ENCODE assay signal across 9 cellular contexts in the genomic region with DNA sequence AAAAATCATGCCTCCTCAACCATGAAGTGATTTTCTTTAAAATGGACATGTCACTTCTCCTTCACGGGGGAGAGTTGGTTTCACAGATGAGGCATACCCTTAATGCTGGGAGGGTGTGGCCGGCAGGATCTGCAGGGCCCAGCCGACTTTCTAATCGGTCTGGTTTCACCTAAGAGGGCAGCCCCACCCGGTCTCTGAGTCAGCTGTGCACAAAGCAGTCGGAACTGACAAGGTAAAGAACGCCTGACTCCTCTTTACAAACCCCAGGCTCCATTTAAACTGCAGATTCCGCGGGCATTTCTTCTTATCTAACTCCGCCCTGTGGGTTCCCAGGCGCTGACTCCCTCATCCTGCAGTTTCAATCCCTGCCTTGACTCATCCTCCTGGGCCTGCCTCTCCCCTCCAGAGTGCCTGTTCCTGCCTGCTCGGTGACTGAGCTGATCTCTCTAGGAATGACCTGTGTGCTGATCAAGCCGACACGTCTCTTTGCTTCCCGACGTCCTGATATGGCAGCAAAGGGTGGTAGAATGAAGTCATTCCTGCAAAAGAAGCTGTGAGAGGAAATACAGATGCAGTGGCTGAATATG.
A peak's percentile ranks its signal among the peaks of the same experiment; 100 is the strongest.
DNase-seq lines count a peak whose midpoint lies in the region; ATAC-seq and TF ChIP-seq lines count a peak whose summit lies in the region.
"Had no signal": no experiment of that assay in that cellular context is flagged by ENCODE, and none has a peak within 500 bp of the region (broad histone marks: within the 10 kb centered on the region; RNA-seq: fewer than 3 reads in every experiment).

No MANE protein-coding gene starts in this region.

- H3K36me3 ChIP-seq in effector memory CD4-positive, alpha-beta T cell (ENCODE audit: control insufficient read depth, insufficient read depth, low read length): no peaks in the 10 kb centered on the region
- H3K36me3 ChIP-seq in CD8-positive, alpha-beta T cell (ENCODE audit: insufficient read depth, low read length): no peaks in the 10 kb centered on the region

- no peaks in the 10 kb centered on the region for H3K4me1 Mint-ChIP-seq in CD8-positive, alpha-beta T cell (ENCODE audit: low read depth)

- no peaks in the 10 kb centered on the region for H3K9me3 ChIP-seq in effector memory CD4-positive, alpha-beta T cell (ENCODE audit: control insufficient read depth, low read length)
- H3K9me3 ChIP-seq in CD8-positive, alpha-beta T cell (ENCODE audit: low read length): no peaks in the 10 kb centered on the region

- H3K27me3 ChIP-seq in effector memory CD4-positive, alpha-beta T cell (replicated peaks; ENCODE audit: control insufficient read depth, insufficient read depth, low read length, poor library complexity, severe bottlenecking): no peaks in the 10 kb centered on the region
- H3K27me3 ChIP-seq in CD8-positive, alpha-beta T cell (ENCODE audit: insufficient read depth, low read length): no peaks in the 10 kb centered on the region

- no peak overlapping the region for H3K27ac ChIP-seq in effector memory CD4-positive, alpha-beta T cell (ENCODE audit: insufficient read depth, low read length, poor library complexity, severe bottlenecking)
- no peak overlapping the region for H3K27ac ChIP-seq in CD8-positive, alpha-beta T cell (ENCODE audit: low read depth, low read length)
- H3K27ac ChIP-seq: SK-N-MC had no signal

- no peaks in the 10 kb centered on the region for H3K4me1 ChIP-seq in effector memory CD4-positive, alpha-beta T cell (ENCODE audit: control insufficient read depth, insufficient read depth, low read length, poor library complexity, severe bottlenecking)
- H3K4me1 ChIP-seq in CD8-positive, alpha-beta T cell (ENCODE audit: insufficient read depth, low read length): no peaks in the 10 kb centered on the region

- POLR2A ChIA-PET in CD8-positive, alpha-beta T cell (lab: Charles Lee): no interaction called here

- ATAC-seq in GM21390 (IDR thresholded peaks at IDR 0.05; ENCODE audit: unreplicated experiment): peak; percentile 74
- ATAC-seq in CD8-positive, alpha-beta T cell: no peak

- no peak overlapping the region for H3K4me3 ChIP-seq in effector memory CD4-positive, alpha-beta T cell (ENCODE audit: insufficient read depth, low read depth, low read length, poor library complexity, severe bottlenecking)
- no peak overlapping the region for H3K4me3 ChIP-seq in CD8-positive, alpha-beta T cell (ENCODE audit: low read depth, low read length)
- H3K4me3 ChIP-seq: SK-N-MC had no signal

- no peak for TF ChIP-seq CTCF in CD8-positive, alpha-beta T cell (IDR thresholded peaks at IDR 0.05)

- peaks cover 5% of the 10 kb centered on the region for H3K27me3 Mint-ChIP-seq in CD8-positive, alpha-beta T cell (ENCODE audit: low read depth)

- no peak overlapping the region for H3K4me3 Mint-ChIP-seq in CD8-positive, alpha-beta T cell

- H3K9me3 Mint-ChIP-seq in CD8-positive, alpha-beta T cell: no peaks in the 10 kb centered on the region

- no peak overlapping the region for H3K27ac Mint-ChIP-seq in CD8-positive, alpha-beta T cell

- intact Hi-C loops in CD8-positive, alpha-beta T cell (cut with DNase I, micrococcal nuclease): no loop called here

- DNase-seq in NOMO-1 treated with dmso at 0.1 percent for 144 hours (lab: John Stamatoyannopoulos, UW; ENCODE audit: unreplicated experiment) (peak; percentile 1), fibroblast of peridontal ligament (ENCODE audit: extremely low read depth) (peak; percentile 71), pulmonary artery endothelial cell (ENCODE audit: low read depth, low spot score) (peak; percentile 33), NCI-H2081 (lab: John Stamatoyannopoulos, UW) (no peak), HUDEP-2 (lab: John Stamatoyannopoulos, UW; ENCODE audit: unreplicated experiment in 76 of 76) (no peak)
- DNase-seq in effector memory CD4-positive, alpha-beta T cell: no peak
- DNase-seq in CD8-positive, alpha-beta T cell: no peak

- no peaks in the 10 kb centered on the region for H3K36me3 Mint-ChIP-seq in CD8-positive, alpha-beta T cell

- CTCF ChIA-PET in CD8-positive, alpha-beta T cell (lab: Charles Lee): no interaction called here

Comparison
In these comparisons a context has a peak if more than half of its experiments do, and no peak if none do; other contexts are left out.
1. DNase-seq: peak in NOMO-1 treated with dmso at 0.1 percent for 144 hours (single experiment), fibroblast of peridontal ligament (single experiment) and pulmonary artery endothelial cell (single experiment); none in NCI-H2081 (0 of 2), HUDEP-2 (0 of 76), effector memory CD4-positive, alpha-beta T cell (0 of 3) and CD8-positive, alpha-beta T cell (0 of 7).